In genomic region chr14:61145258-61145902, GRCh38 we compare ENCODE assay signal across 11 cellular contexts.
DNase-seq lines count a peak whose midpoint lies in the region; ATAC-seq and TF ChIP-seq lines count a peak whose summit lies in the region.
"Had no signal": no experiment of that assay in that cellular context is flagged by ENCODE, and none has a peak within 500 bp of the region (broad histone marks: within the 10 kb centered on the region; RNA-seq: fewer than 3 reads in every experiment).

No MANE protein-coding gene starts in this region.

- no peak for ATAC-seq in HG03460 (IDR thresholded peaks at IDR 0.05; ENCODE audit: unreplicated experiment)
- no peak for ATAC-seq in stimulated activated naive B cell treated with anti-CD40 and anti-IgM and Interleukin-4, amounts not matched to agents 10 μg/mL and 1 μg/mL and 100 μg/mL, for 72 hours (replicated peaks)
- ATAC-seq: GM12878 had no signal

- H3K27me3 ChIP-seq in adipocyte (replicated peaks; ENCODE audit: control insufficient read depth, insufficient read depth, low read length), result no peaks in the 10 kb centered on the region

- no peak overlapping the region for H3K27ac Mint-ChIP-seq in stimulated activated naive B cell treated with anti-CD40 and anti-IgM and Interleukin-4, amounts not matched to agents 10 μg/mL and 1 μg/mL and 100 μg/mL, for 72 hours

- H3K4me3 ChIP-seq in adipocyte (ENCODE audit: low read length), result peak overlapping the region; percentile 28
- H3K4me3 ChIP-seq: GM12878 had no signal

- peaks cover 4% of the 10 kb centered on the region for H3K9me3 ChIP-seq in adipocyte (ENCODE audit: control insufficient read depth, low read length)

- H3K4me1 ChIP-seq in adipocyte (ENCODE audit: control insufficient read depth, insufficient read depth, low read length), result peaks cover 20% of the 10 kb centered on the region

- H3K9ac ChIP-seq in adipocyte (ENCODE audit: low read length), result peak overlapping the region; percentile 73

- H3K4me1 Mint-ChIP-seq in stimulated activated naive B cell treated with anti-CD40 and anti-IgM and Interleukin-4, amounts not matched to agents 10 μg/mL and 1 μg/mL and 100 μg/mL, for 72 hours, result no peaks in the 10 kb centered on the region

- H3K9me3 Mint-ChIP-seq in stimulated activated naive B cell treated with anti-CD40 and anti-IgM and Interleukin-4, amounts not matched to agents 10 μg/mL and 1 μg/mL and 100 μg/mL, for 72 hours, result peaks cover 16 to 23% of the 10 kb centered on the region in 2 donors

- H3K27me3 Mint-ChIP-seq in stimulated activated naive B cell treated with anti-CD40 and anti-IgM and Interleukin-4, amounts not matched to agents 10 μg/mL and 1 μg/mL and 100 μg/mL, for 72 hours, result peaks cover 0 to 3% of the 10 kb centered on the region in 2 donors

- no peak overlapping the region for H3K4me3 Mint-ChIP-seq in stimulated activated naive B cell treated with anti-CD40 and anti-IgM and Interleukin-4, amounts not matched to agents 10 μg/mL and 1 μg/mL and 100 μg/mL, for 72 hours

- DNase-seq in HPDE6-E6E7 (ENCODE audit: extremely low spot score) (peak; percentile 43), adipocyte (ENCODE audit: low read depth) (peak; percentile 95), hepatic stellate cell (ENCODE audit: low spot score) (peak; percentile 75), stromal cell of bone marrow (ENCODE audit: low read depth) (peak; percentile 83), GM10266 (ENCODE audit: extremely low spot score) (no peak), caudate nucleus (lab: John Stamatoyannopoulos, UW) (no peak)
- no peak for DNase-seq in stimulated activated naive B cell treated with anti-CD40 and anti-IgM and Interleukin-4, amounts not matched to agents 10 μg/mL and 1 μg/mL and 100 μg/mL, for 72 hours
- DNase-seq: activated CD4-positive, alpha-beta T cell treated with anti-CD3 and anti-CD28 coated beads, Interleukin-2, amount 50 U/mL, for 48 hours; NCI-H2029 had no signal

- no peak for TF ChIP-seq CTCF in GM10266 (IDR thresholded peaks at IDR 0.05; ENCODE audit: control insufficient read depth, insufficient read depth, low read depth, missing control alignments)

- H3K36me3 ChIP-seq in adipocyte (ENCODE audit: control insufficient read depth, insufficient read depth, low read length, severe bottlenecking), result no peaks in the 10 kb centered on the region

- H3K36me3 Mint-ChIP-seq in stimulated activated naive B cell treated with anti-CD40 and anti-IgM and Interleukin-4, amounts not matched to agents 10 μg/mL and 1 μg/mL and 100 μg/mL, for 72 hours, result peaks cover 3 to 5% of the 10 kb centered on the region in 2 donors

- H3K27ac ChIP-seq in caudate nucleus (ENCODE audit: low read depth, low read length), result no peak overlapping the region

Comparison
In these comparisons a context has a peak if more than half of its experiments do, and no peak if none do; other contexts are left out.
1. DNase-seq: peak in HPDE6-E6E7 (single experiment), adipocyte (single experiment), hepatic stellate cell (single experiment) and stromal cell of bone marrow (single experiment); none in GM10266 (single experiment), stimulated activated naive B cell treated with anti-CD40 and anti-IgM and Interleukin-4, amounts not matched to agents 10 μg/mL and 1 μg/mL and 100 μg/mL, for 72 hours (single experiment) and caudate nucleus (0 of 61).